Comparison of ENCODE assay signal across 1 cellular context in the genomic region with DNA sequence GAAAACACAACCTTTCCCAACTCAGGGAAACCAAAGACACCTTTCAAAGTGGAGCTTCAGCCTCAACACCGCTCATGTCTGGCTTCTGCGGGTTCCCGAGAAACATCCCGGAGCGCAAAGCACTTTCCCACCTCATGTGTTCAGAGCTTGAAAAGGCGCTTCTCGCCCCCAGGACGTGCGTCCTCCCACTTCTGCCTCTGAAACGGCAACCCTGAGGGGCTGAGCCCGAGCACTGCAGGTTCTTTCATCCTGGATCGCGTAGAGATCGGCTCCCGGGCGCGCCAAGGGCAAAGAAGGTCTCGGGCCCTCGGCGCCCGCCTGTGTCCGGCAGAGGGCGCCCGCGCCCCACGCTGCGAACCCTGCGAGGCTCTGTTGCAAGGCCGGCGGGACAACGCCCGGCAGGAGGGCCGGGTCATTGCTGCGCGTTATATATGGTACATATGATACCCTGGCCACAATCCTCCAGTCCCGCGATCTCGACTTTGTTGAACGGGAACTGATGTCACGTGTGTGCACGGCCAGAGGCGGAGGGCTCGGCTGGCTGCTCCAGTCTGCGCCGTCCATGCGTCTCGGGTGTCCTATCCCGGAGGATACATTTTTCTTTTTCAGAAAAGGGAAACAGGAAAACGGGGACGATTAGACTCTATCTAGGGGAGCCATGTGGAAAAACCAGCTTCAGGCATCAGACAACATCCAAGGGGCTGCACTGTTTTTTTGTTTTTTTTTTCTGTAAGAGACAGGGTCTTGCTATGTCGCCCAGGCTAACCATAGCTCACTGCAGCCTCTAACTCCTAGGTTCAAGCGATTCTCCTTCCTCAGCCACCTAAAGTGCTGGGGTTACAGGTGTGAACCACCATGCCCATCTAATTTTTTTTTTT.
TF ChIP-seq lines count a peak whose summit lies in the region.

No MANE protein-coding gene starts in this region.

TF ChIP-seq in HepG2, 621 proteins besides CTCF, POLR2A, EP300 and RAD21 (continues in another document):
- TF ChIP-seq ZNF451 (CRISPR knock-in tag; IDR thresholded peaks at IDR 0.05): peak; percentile 71; the same call in 1 of the 2 replicates
- TF ChIP-seq ZBTB8A (CRISPR knock-in tag; IDR thresholded peaks at IDR 0.05; ENCODE audit: borderline replicate concordance, low read depth): no peak
- no peak for TF ChIP-seq JDP2 (CRISPR knock-in tag; IDR thresholded peaks at IDR 0.05; ENCODE audit: borderline replicate concordance)
- no peak for TF ChIP-seq ZNF260 (CRISPR knock-in tag; IDR thresholded peaks at IDR 0.05; ENCODE audit: borderline replicate concordance, low read depth)
- TF ChIP-seq EED (CRISPR knock-in tag; IDR thresholded peaks at IDR 0.05): peak; percentile 54; the same call in 1 of the 2 replicates
- TF ChIP-seq TGIF2 (CRISPR knock-in tag; IDR thresholded peaks at IDR 0.05): 0 out of 2 replicates have a peak, but pooled peaks have one; percentile 70
- TF ChIP-seq ZNF589 (CRISPR knock-in tag; conservative IDR thresholded peaks at IDR 0.05): no peak
- TF ChIP-seq KLF16 (CRISPR knock-in tag; IDR thresholded peaks at IDR 0.05): peak in 1 of 2 experiments; percentile 92; a peak in 2 of 4 replicates
- TF ChIP-seq RAD51 (IDR thresholded peaks at IDR 0.05; ENCODE audit: borderline replicate concordance): peak; percentile 21; the same call in 1 of the 2 replicates
- no peak for TF ChIP-seq NONO (IDR thresholded peaks at IDR 0.05)
- 0 out of 2 replicates have a peak, but pooled peaks have one; percentile 76 for TF ChIP-seq NONO (CRISPR knock-in tag; conservative IDR thresholded peaks at IDR 0.05)
- TF ChIP-seq GABPA (IDR thresholded peaks at IDR 0.05; ENCODE audit: low read depth, low read length): no peak
- TF ChIP-seq GABPA (CRISPR knock-in tag; IDR thresholded peaks at IDR 0.05; ENCODE audit: low read depth): no peak
- no peak for TF ChIP-seq CBX2 (IDR thresholded peaks at IDR 0.05; ENCODE audit: low read depth, low read length)
- TF ChIP-seq CBX2 (CRISPR knock-in tag; IDR thresholded peaks at IDR 0.05; ENCODE audit: low read depth): no peak
- no peak for TF ChIP-seq SSRP1 (CRISPR knock-in tag; IDR thresholded peaks at IDR 0.05)
- TF ChIP-seq ZNF816 (CRISPR knock-in tag; IDR thresholded peaks at IDR 0.05; ENCODE audit: borderline replicate concordance): peak; percentile 93
- TF ChIP-seq SIN3B (IDR thresholded peaks at IDR 0.05; ENCODE audit: low read length): 0 out of 2 replicates have a peak, but pooled peaks have one; percentile 47
- 0 out of 2 replicates have a peak, but pooled peaks have one; percentile 79 for TF ChIP-seq DNMT3B (CRISPR knock-in tag; conservative IDR thresholded peaks at IDR 0.05)
- TF ChIP-seq ZNF263 (CRISPR knock-in tag; IDR thresholded peaks at IDR 0.05): peak; percentile 69
- no peak for TF ChIP-seq TBX3 (IDR thresholded peaks at IDR 0.05; ENCODE audit: borderline replicate concordance)
- no peak for TF ChIP-seq ZEB1 (IDR thresholded peaks at IDR 0.05; ENCODE audit: insufficient replicate concordance, low read depth)
- peak; percentile 93 for TF ChIP-seq ZBTB20 (CRISPR knock-in tag; IDR thresholded peaks at IDR 0.05; ENCODE audit: borderline replicate concordance, low read depth)
- TF ChIP-seq RORA (CRISPR knock-in tag; IDR thresholded peaks at IDR 0.05): 0 out of 2 replicates have a peak, but pooled peaks have one; percentile 21
- no peak; the same call in 1 of the 2 replicates for TF ChIP-seq ZNF460 (CRISPR knock-in tag; IDR thresholded peaks at IDR 0.05; ENCODE audit: borderline replicate concordance)
- 0 out of 2 replicates have a peak, but pooled peaks have one; percentile 50 for TF ChIP-seq ZNF446 (CRISPR knock-in tag; IDR thresholded peaks at IDR 0.05)
- TF ChIP-seq, protein P1, sequence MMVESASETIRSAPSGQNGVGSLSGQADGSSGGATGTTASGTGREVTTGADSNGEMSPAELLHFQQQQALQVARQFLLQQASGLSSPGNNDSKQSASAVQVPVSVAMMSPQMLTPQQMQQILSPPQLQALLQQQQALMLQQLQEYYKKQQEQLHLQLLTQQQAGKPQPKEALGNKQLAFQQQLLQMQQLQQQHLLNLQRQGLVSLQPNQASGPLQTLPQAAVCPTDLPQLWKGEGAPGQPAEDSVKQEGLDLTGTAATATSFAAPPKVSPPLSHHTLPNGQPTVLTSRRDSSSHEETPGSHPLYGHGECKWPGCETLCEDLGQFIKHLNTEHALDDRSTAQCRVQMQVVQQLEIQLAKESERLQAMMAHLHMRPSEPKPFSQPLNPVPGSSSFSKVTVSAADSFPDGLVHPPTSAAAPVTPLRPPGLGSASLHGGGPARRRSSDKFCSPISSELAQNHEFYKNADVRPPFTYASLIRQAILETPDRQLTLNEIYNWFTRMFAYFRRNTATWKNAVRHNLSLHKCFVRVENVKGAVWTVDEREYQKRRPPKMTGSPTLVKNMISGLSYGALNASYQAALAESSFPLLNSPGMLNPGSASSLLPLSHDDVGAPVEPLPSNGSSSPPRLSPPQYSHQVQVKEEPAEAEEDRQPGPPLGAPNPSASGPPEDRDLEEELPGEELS (CRISPR knock-in tag; IDR thresholded peaks at IDR 0.05): peak; percentile 83
- peak; percentile 96 for TF ChIP-seq ZNF350 (CRISPR knock-in tag; IDR thresholded peaks at IDR 0.05; ENCODE audit: borderline replicate concordance, low read depth)
- peak; percentile 82; the same call in 1 of the 2 replicates for TF ChIP-seq NRL (CRISPR knock-in tag; IDR thresholded peaks at IDR 0.05; ENCODE audit: borderline replicate concordance)
- TF ChIP-seq ZFP82 (CRISPR knock-in tag; IDR thresholded peaks at IDR 0.05; ENCODE audit: borderline replicate concordance): peak; percentile 98
- peak; percentile 79; the same call in 1 of the 3 replicates for TF ChIP-seq MXI1 (IDR thresholded peaks at IDR 0.05; ENCODE audit: borderline replicate concordance, low read depth, low read length)
- peak; percentile 86 for TF ChIP-seq TARDBP (CRISPR knock-in tag; IDR thresholded peaks at IDR 0.05)
- TF ChIP-seq, protein P2, sequence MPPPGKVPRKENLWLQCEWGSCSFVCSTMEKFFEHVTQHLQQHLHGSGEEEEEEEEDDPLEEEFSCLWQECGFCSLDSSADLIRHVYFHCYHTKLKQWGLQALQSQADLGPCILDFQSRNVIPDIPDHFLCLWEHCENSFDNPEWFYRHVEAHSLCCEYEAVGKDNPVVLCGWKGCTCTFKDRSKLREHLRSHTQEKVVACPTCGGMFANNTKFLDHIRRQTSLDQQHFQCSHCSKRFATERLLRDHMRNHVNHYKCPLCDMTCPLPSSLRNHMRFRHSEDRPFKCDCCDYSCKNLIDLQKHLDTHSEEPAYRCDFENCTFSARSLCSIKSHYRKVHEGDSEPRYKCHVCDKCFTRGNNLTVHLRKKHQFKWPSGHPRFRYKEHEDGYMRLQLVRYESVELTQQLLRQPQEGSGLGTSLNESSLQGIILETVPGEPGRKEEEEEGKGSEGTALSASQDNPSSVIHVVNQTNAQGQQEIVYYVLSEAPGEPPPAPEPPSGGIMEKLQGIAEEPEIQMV (CRISPR knock-in tag; IDR thresholded peaks at IDR 0.05; ENCODE audit: low read depth): peak; percentile 89
- TF ChIP-seq MIXL1 (CRISPR knock-in tag; IDR thresholded peaks at IDR 0.05): peak; percentile 72
- no peak for TF ChIP-seq NCOR1 (IDR thresholded peaks at IDR 0.05; ENCODE audit: borderline replicate concordance, low read length)
- TF ChIP-seq, protein P3, sequence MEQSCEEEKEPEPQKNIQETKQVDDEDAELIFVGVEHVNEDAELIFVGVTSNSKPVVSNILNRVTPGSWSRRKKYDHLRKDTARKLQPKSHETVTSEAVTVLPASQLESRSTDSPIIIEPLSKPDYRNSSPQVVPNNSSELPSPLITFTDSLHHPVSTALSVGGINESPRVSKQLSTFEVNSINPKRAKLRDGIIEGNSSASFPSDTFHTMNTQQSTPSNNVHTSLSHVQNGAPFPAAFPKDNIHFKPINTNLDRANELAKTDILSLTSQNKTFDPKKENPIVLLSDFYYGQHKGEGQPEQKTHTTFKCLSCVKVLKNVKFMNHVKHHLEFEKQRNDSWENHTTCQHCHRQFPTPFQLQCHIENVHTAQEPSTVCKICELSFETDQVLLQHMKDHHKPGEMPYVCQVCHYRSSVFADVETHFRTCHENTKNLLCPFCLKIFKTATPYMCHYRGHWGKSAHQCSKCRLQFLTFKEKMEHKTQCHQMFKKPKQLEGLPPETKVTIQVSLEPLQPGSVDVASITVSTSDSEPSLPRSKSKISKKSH (CRISPR knock-in tag; IDR thresholded peaks at IDR 0.05; ENCODE audit: borderline replicate concordance): peak; percentile 96
- TF ChIP-seq, protein P4, sequence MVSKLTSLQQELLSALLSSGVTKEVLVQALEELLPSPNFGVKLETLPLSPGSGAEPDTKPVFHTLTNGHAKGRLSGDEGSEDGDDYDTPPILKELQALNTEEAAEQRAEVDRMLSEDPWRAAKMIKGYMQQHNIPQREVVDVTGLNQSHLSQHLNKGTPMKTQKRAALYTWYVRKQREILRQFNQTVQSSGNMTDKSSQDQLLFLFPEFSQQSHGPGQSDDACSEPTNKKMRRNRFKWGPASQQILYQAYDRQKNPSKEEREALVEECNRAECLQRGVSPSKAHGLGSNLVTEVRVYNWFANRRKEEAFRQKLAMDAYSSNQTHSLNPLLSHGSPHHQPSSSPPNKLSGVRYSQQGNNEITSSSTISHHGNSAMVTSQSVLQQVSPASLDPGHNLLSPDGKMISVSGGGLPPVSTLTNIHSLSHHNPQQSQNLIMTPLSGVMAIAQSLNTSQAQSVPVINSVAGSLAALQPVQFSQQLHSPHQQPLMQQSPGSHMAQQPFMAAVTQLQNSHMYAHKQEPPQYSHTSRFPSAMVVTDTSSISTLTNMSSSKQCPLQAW (CRISPR knock-in tag; IDR thresholded peaks at IDR 0.05): peak; percentile 91
- TF ChIP-seq FOXM1 (CRISPR knock-in tag; IDR thresholded peaks at IDR 0.05): no peak
- TF ChIP-seq, protein P5, sequence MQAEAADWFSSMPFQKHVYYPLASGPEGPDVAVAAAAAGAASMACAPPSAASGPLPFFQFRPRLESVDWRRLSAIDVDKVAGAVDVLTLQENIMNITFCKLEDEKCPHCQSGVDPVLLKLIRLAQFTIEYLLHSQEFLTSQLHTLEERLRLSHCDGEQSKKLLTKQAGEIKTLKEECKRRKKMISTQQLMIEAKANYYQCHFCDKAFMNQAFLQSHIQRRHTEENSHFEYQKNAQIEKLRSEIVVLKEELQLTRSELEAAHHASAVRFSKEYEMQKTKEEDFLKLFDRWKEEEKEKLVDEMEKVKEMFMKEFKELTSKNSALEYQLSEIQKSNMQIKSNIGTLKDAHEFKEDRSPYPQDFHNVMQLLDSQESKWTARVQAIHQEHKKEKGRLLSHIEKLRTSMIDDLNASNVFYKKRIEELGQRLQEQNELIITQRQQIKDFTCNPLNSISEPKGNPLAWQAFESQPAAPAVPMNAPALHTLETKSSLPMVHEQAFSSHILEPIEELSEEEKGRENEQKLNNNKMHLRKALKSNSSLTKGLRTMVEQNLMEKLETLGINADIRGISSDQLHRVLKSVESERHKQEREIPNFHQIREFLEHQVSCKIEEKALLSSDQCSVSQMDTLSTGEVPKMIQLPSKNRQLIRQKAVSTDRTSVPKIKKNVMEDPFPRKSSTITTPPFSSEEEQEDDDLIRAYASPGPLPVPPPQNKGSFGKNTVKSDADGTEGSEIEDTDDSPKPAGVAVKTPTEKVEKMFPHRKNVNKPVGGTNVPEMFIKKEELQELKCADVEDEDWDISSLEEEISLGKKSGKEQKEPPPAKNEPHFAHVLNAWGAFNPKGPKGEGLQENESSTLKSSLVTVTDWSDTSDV (CRISPR knock-in tag; IDR thresholded peaks at IDR 0.05): peak; percentile 96
- TF ChIP-seq ZNF572 (CRISPR knock-in tag; IDR thresholded peaks at IDR 0.05): peak; percentile 55; the same call in 1 of the 2 replicates
- no peak for TF ChIP-seq NCOA1 (CRISPR knock-in tag; IDR thresholded peaks at IDR 0.05)
- TF ChIP-seq, protein P6, sequence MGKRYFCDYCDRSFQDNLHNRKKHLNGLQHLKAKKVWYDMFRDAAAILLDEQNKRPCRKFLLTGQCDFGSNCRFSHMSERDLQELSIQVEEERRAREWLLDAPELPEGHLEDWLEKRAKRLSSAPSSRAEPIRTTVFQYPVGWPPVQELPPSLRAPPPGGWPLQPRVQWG (CRISPR knock-in tag; IDR thresholded peaks at IDR 0.05; ENCODE audit: borderline replicate concordance, low read depth): no peak
- TF ChIP-seq GATA4 (IDR thresholded peaks at IDR 0.05; ENCODE audit: borderline replicate concordance, low read depth): no peak
- TF ChIP-seq, protein P7, sequence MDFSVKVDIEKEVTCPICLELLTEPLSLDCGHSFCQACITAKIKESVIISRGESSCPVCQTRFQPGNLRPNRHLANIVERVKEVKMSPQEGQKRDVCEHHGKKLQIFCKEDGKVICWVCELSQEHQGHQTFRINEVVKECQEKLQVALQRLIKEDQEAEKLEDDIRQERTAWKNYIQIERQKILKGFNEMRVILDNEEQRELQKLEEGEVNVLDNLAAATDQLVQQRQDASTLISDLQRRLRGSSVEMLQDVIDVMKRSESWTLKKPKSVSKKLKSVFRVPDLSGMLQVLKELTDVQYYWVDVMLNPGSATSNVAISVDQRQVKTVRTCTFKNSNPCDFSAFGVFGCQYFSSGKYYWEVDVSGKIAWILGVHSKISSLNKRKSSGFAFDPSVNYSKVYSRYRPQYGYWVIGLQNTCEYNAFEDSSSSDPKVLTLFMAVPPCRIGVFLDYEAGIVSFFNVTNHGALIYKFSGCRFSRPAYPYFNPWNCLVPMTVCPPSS (IDR thresholded peaks at IDR 0.05): no peak
- peak; percentile 85 for TF ChIP-seq TBX2 (CRISPR knock-in tag; IDR thresholded peaks at IDR 0.05; ENCODE audit: borderline replicate concordance)
- peak; percentile 68 for TF ChIP-seq ETV5 (CRISPR knock-in tag; IDR thresholded peaks at IDR 0.05; ENCODE audit: borderline replicate concordance)
- TF ChIP-seq KLF12 (CRISPR knock-in tag; IDR thresholded peaks at IDR 0.05; ENCODE audit: borderline replicate concordance): peak; percentile 98; the same call in 1 of the 2 replicates
- TF ChIP-seq, protein P8, sequence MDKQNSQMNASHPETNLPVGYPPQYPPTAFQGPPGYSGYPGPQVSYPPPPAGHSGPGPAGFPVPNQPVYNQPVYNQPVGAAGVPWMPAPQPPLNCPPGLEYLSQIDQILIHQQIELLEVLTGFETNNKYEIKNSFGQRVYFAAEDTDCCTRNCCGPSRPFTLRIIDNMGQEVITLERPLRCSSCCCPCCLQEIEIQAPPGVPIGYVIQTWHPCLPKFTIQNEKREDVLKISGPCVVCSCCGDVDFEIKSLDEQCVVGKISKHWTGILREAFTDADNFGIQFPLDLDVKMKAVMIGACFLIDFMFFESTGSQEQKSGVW (CRISPR knock-in tag; IDR thresholded peaks at IDR 0.05; ENCODE audit: borderline replicate concordance): no peak
- TF ChIP-seq ZSCAN29 (CRISPR knock-in tag; conservative IDR thresholded peaks at IDR 0.05): peak; percentile 89; the same call in 1 of the 2 replicates
- no peak for TF ChIP-seq ARNT (IDR thresholded peaks at IDR 0.05)
- TF ChIP-seq MTA3 (CRISPR knock-in tag; IDR thresholded peaks at IDR 0.05): no peak
- no peak for TF ChIP-seq ZNF790 (CRISPR knock-in tag; IDR thresholded peaks at IDR 0.05; ENCODE audit: borderline replicate concordance)
- TF ChIP-seq MTF1 (CRISPR knock-in tag; IDR thresholded peaks at IDR 0.05): peak; percentile 54; the same call in 1 of the 2 replicates
- no peak for TF ChIP-seq HOXA9 (CRISPR knock-in tag; IDR thresholded peaks at IDR 0.05; ENCODE audit: borderline replicate concordance)
